In genomic region chr12:52689936-52690335, GRCh38 we compare ENCODE assay signal across 28 cellular contexts. TPM values are rescaled to one million over a fixed set of nuclear protein-coding genes. Genes with fewer than 3 reads are reported as not detected.
DNase-seq lines count a peak whose midpoint lies in the region; ATAC-seq lines count a peak whose summit lies in the region.
"Had no signal": no experiment of that assay in that cellular context is flagged by ENCODE, and none has a peak within 500 bp of the region (broad histone marks: within the 10 kb centered on the region; RNA-seq: fewer than 3 reads in every experiment).

No MANE protein-coding gene starts in this region.

- CTCF ChIA-PET in CD4-positive, alpha-beta memory T cell (lab: Charles Lee; ENCODE audit: partially characterized antibody), result no interaction called here
- CTCF ChIA-PET in T-cell (lab: Charles Lee), result interaction anchor here in 1 of 2 donors (1.2 to 1.3 kb wide), 2 partner anchors 25 to 104 kb away, joined by 3 to 6 read pairs; no protein-coding TSS in a partner anchor

- peak overlapping the region in 3 of 4 donors; percentile 40 to 96 (median 46) for H3K4me3 Mint-ChIP-seq in CD4-positive, CD25-positive, alpha-beta regulatory T cell
- peak overlapping the region in 5 of 8 donors; percentile 7 to 95 (median 94) for H3K4me3 Mint-ChIP-seq in CD4-positive, alpha-beta memory T cell
- H3K4me3 Mint-ChIP-seq in T-cell, result peak overlapping the region in 2 of 3 donors; percentile 86 to 89
- peak overlapping the region in 8 of 10 donors; percentile 1 to 95 (median 55) for H3K4me3 Mint-ChIP-seq in naive thymus-derived CD8-positive, alpha-beta T cell

- H3K9me3 Mint-ChIP-seq in CD4-positive, CD25-positive, alpha-beta regulatory T cell, result no peaks in the 10 kb centered on the region
- no peaks in the 10 kb centered on the region for H3K9me3 Mint-ChIP-seq in CD4-positive, alpha-beta memory T cell
- H3K9me3 Mint-ChIP-seq in T-cell, result no peaks in the 10 kb centered on the region
- no peaks in the 10 kb centered on the region for H3K9me3 Mint-ChIP-seq in naive thymus-derived CD8-positive, alpha-beta T cell

- peak overlapping the region in 2 of 3 donors; percentile 64 to 88 for H3K27ac Mint-ChIP-seq in CD4-positive, CD25-positive, alpha-beta regulatory T cell
- peak overlapping the region in 5 of 7 donors; percentile 24 to 84 (median 64) for H3K27ac Mint-ChIP-seq in CD4-positive, alpha-beta memory T cell
- H3K27ac Mint-ChIP-seq in T-cell, result peak overlapping the region; percentile 89 to 90
- H3K27ac Mint-ChIP-seq in naive thymus-derived CD8-positive, alpha-beta T cell, result peak overlapping the region; percentile 61 to 95 (median 86)

- no peak for ATAC-seq in CD4-positive, CD25-positive, alpha-beta regulatory T cell (ENCODE audit: low read depth in 2 of 2)
- ATAC-seq in T-cell (replicated peaks in 1 of 4), result no peak
- ATAC-seq in naive thymus-derived CD8-positive, alpha-beta T cell, result no peak
- no peak for ATAC-seq in GM19452 (IDR thresholded peaks at IDR 0.05; ENCODE audit: unreplicated experiment)
- ATAC-seq: HepG2, Right ventricle myocardium inferior had no signal

- H3K27ac ChIP-seq in CD4-positive, CD25-positive, alpha-beta regulatory T cell (ENCODE audit: insufficient read depth, low read length, poor library complexity, severe bottlenecking), result no peak overlapping the region
- H3K27ac ChIP-seq in CD4-positive, alpha-beta memory T cell (ENCODE audit: low read depth, low read length), result no peak overlapping the region
- H3K27ac ChIP-seq: PC-9, SJCRH30 had no signal

- H3K36me3 ChIP-seq in CD4-positive, CD25-positive, alpha-beta regulatory T cell (ENCODE audit: control insufficient read depth, insufficient read depth, low read length), result no peaks in the 10 kb centered on the region
- no peaks in the 10 kb centered on the region for H3K36me3 ChIP-seq in CD4-positive, alpha-beta memory T cell (ENCODE audit: insufficient read depth, low read length)
- H3K36me3 ChIP-seq: SJCRH30 had no signal

- no peaks in the 10 kb centered on the region for H3K9me3 ChIP-seq in CD4-positive, CD25-positive, alpha-beta regulatory T cell (ENCODE audit: control insufficient read depth in 2 of 2, low read length in 2 of 2)
- no peaks in the 10 kb centered on the region for H3K9me3 ChIP-seq in CD4-positive, alpha-beta memory T cell (ENCODE audit: control insufficient read depth in 1 of 2, low read length in 2 of 2)
- H3K9me3 ChIP-seq: SJCRH30 had no signal

- peaks cover 37% of the 10 kb centered on the region for H3K27me3 Mint-ChIP-seq in CD4-positive, CD25-positive, alpha-beta regulatory T cell
- peaks cover 0 to 10% of the 10 kb centered on the region in 2 donors for H3K27me3 Mint-ChIP-seq in CD4-positive, alpha-beta memory T cell
- peaks cover 0 to 14% of the 10 kb centered on the region in 2 donors for H3K27me3 Mint-ChIP-seq in T-cell
- peaks cover 0 to 10% (median 0%) of the 10 kb centered on the region in 5 donors for H3K27me3 Mint-ChIP-seq in naive thymus-derived CD8-positive, alpha-beta T cell

- POLR2A ChIA-PET in CD4-positive, alpha-beta memory T cell (lab: Charles Lee; ENCODE audit: partially characterized antibody), result interaction anchor here (1.4 kb wide), 1 partner anchor 45 kb away, joined by 3 read pairs; no protein-coding TSS in a partner anchor
- POLR2A ChIA-PET in T-cell (lab: Charles Lee), result interaction anchor here in 1 of 2 donors (0.7 kb wide), 2 partner anchors 74 to 91 kb away, joined by 3 read pairs; no protein-coding TSS in a partner anchor
- POLR2A ChIA-PET in naive thymus-derived CD8-positive, alpha-beta T cell (lab: Charles Lee), result interaction anchor here (1.1 to 4.3 kb wide), 7 partner anchors 8 to 82 kb away, joined by 3 to 27 read pairs (median 5); partner anchors contain the start of gene KRT1

- intact Hi-C loops in CD4-positive, alpha-beta memory T cell (cut with micrococcal nuclease), result loop anchor here (2.0 to 5.0 kb wide), 2 partner anchors 43 to 103 kb away; no protein-coding TSS in a partner anchor

- peaks cover 10% of the 10 kb centered on the region for H3K27me3 ChIP-seq in CD4-positive, CD25-positive, alpha-beta regulatory T cell (ENCODE audit: control insufficient read depth, insufficient read depth, low read length)
- H3K27me3 ChIP-seq in CD4-positive, alpha-beta memory T cell (ENCODE audit: insufficient read depth, low read length), result no peaks in the 10 kb centered on the region

- H3K4me1 Mint-ChIP-seq in CD4-positive, CD25-positive, alpha-beta regulatory T cell, result peaks cover 0 to 30% (median 9%) of the 10 kb centered on the region in 4 donors
- H3K4me1 Mint-ChIP-seq in CD4-positive, alpha-beta memory T cell, result peaks cover 11 to 39% (median 23%) of the 10 kb centered on the region in 4 donors
- peaks cover 45 to 53% (median 47%) of the 10 kb centered on the region in 3 donors for H3K4me1 Mint-ChIP-seq in T-cell
- peaks cover 35 to 62% (median 50%) of the 10 kb centered on the region in 4 donors for H3K4me1 Mint-ChIP-seq in naive thymus-derived CD8-positive, alpha-beta T cell

- H3K4me3 ChIP-seq in CD4-positive, CD25-positive, alpha-beta regulatory T cell (ENCODE audit: low read depth, low read length), result no peak overlapping the region
- no peak overlapping the region for H3K4me3 ChIP-seq in CD4-positive, alpha-beta memory T cell (ENCODE audit: low read length in 2 of 2)
- H3K4me3 ChIP-seq: PC-9, SJCRH30 had no signal

- no peaks in the 10 kb centered on the region for H3K36me3 Mint-ChIP-seq in CD4-positive, CD25-positive, alpha-beta regulatory T cell
- H3K36me3 Mint-ChIP-seq in CD4-positive, alpha-beta memory T cell, result no peaks in the 10 kb centered on the region
- H3K36me3 Mint-ChIP-seq in T-cell, result no peaks in the 10 kb centered on the region
- H3K36me3 Mint-ChIP-seq in naive thymus-derived CD8-positive, alpha-beta T cell, result no peaks in the 10 kb centered on the region

- no peak for DNase-seq in CD4-positive, CD25-positive, alpha-beta regulatory T cell
- DNase-seq in CD4-positive, alpha-beta memory T cell, result no peak
- DNase-seq in T-cell (no peak), DMS79 (lab: John Stamatoyannopoulos, UW) (no peak), SW 1271 (lab: John Stamatoyannopoulos, UW) (no peak)
- no peak for DNase-seq in naive thymus-derived CD8-positive, alpha-beta T cell
- DNase-seq: DMS 273 treated with DMSO at 0.1 percent for 48 hours; DMS79 treated with DMSO at 0.1 percent for 48 hours; GF-D8; Karpas-422; MV-4-11; NCI-H1105 treated with DMSO at 0.1 percent for 48 hours; NCI-H146; NCI-H1930; NCI-H446; NCI-H524 treated with DMSO at 0.1 percent for 48 hours; NCI-H82; NK-92 treated with Interleukin-12 subunit alpha and Interleukin-12 subunit beta, amount 100 ng/mL, for 24 hours; PC-9; SJCRH30 had no signal

- H3K4me1 ChIP-seq in CD4-positive, CD25-positive, alpha-beta regulatory T cell (ENCODE audit: control insufficient read depth, insufficient read depth, low read length, poor library complexity, severe bottlenecking), result peaks cover 13% of the 10 kb centered on the region
- peaks cover 15% of the 10 kb centered on the region for H3K4me1 ChIP-seq in CD4-positive, alpha-beta memory T cell (ENCODE audit: insufficient read depth, low read length)
- H3K4me1 ChIP-seq: SJCRH30 had no signal

RNA-seq across cellular contexts. Expression of gene KRT1, which starts 9.7 kb away (rescaled TPM):
- 9.9 TPM for total RNA-seq in CD4-positive, CD25-positive, alpha-beta regulatory T cell
- polyA plus RNA-seq in CD4-positive, CD25-positive, alpha-beta regulatory T cell, result 1 to 10 TPM in 3 of 4 donors, not detected in 1; 3.3 to 7.8 (median 3.7) TPM
- total RNA-seq in CD4-positive, alpha-beta memory T cell, result under 1 TPM in 1 of 2 experiments, not detected in 1; 0.67 TPM
- 10 to 100 TPM; 21.0 to 25.5 TPM for polyA plus RNA-seq in CD4-positive, alpha-beta memory T cell
- total RNA-seq in T-cell, result 10 to 100 TPM in 2 of 5 donors, 1 to 10 TPM in 2, under 1 TPM in 1; 0.19 to 57.7 (median 10.0) TPM
- total RNA-seq in naive thymus-derived CD8-positive, alpha-beta T cell, result not detected
- polyA plus RNA-seq in naive thymus-derived CD8-positive, alpha-beta T cell, result under 1 TPM in 1 of 3 donors, not detected in 2; 0.31 TPM
- total RNA-seq: HepG2, HT-29, M059J, PC-9, Right ventricle myocardium inferior, RPMI7951, SJCRH30 had no signal
- polyA plus RNA-seq: BJ, HepG2 had no signal

RNA-seq across cellular contexts. Expression of gene KRT77, which starts 13.4 kb away (rescaled TPM):
- total RNA-seq in CD4-positive, CD25-positive, alpha-beta regulatory T cell, result not detected
- polyA plus RNA-seq in CD4-positive, CD25-positive, alpha-beta regulatory T cell, result not detected
- total RNA-seq in CD4-positive, alpha-beta memory T cell, result not detected
- polyA plus RNA-seq in CD4-positive, alpha-beta memory T cell, result not detected
- not detected for total RNA-seq in T-cell
- not detected for total RNA-seq in naive thymus-derived CD8-positive, alpha-beta T cell
- under 1 TPM in 1 of 3 donors, not detected in 2; 0.12 TPM for polyA plus RNA-seq in naive thymus-derived CD8-positive, alpha-beta T cell
- total RNA-seq: HepG2; HT-29; M059J; PC-9; Right ventricle myocardium inferior; RPMI7951; SJCRH30; T-helper 1 cell treated with Interleukin-12 subunit alpha and Interleukin-12 subunit beta and Interleukin-4 antibody, amounts not matched to agents 30 ng/mL and 1 ng/mL, for 36 hours had no signal
- polyA plus RNA-seq: BJ, HepG2 had no signal

RNA-seq across cellular contexts. Expression of gene KRT2, which starts 37.9 kb away (rescaled TPM):
- total RNA-seq in CD4-positive, CD25-positive, alpha-beta regulatory T cell, result 0.42 TPM
- under 1 TPM in 3 of 4 donors, not detected in 1; 0.23 to 0.80 (median 0.25) TPM for polyA plus RNA-seq in CD4-positive, CD25-positive, alpha-beta regulatory T cell
- under 1 TPM; 0.23 to 0.39 TPM for total RNA-seq in CD4-positive, alpha-beta memory T cell
- under 1 TPM; 0.08 to 0.20 TPM for polyA plus RNA-seq in CD4-positive, alpha-beta memory T cell
- total RNA-seq in T-cell, result 1 to 10 TPM in 2 of 5 donors, under 1 TPM in 3; 0.13 to 2.6 (median 0.82) TPM
- under 1 TPM; 0.62 to 0.77 TPM for total RNA-seq in naive thymus-derived CD8-positive, alpha-beta T cell
- 1 to 10 TPM; 1.1 to 3.4 (median 1.2) TPM for polyA plus RNA-seq in naive thymus-derived CD8-positive, alpha-beta T cell
- total RNA-seq: HepG2, HT-29, M059J, PC-9, Right ventricle myocardium inferior, RPMI7951, SJCRH30 had no signal
- polyA plus RNA-seq: BJ, HepG2 had no signal
